In the genomic region with DNA sequence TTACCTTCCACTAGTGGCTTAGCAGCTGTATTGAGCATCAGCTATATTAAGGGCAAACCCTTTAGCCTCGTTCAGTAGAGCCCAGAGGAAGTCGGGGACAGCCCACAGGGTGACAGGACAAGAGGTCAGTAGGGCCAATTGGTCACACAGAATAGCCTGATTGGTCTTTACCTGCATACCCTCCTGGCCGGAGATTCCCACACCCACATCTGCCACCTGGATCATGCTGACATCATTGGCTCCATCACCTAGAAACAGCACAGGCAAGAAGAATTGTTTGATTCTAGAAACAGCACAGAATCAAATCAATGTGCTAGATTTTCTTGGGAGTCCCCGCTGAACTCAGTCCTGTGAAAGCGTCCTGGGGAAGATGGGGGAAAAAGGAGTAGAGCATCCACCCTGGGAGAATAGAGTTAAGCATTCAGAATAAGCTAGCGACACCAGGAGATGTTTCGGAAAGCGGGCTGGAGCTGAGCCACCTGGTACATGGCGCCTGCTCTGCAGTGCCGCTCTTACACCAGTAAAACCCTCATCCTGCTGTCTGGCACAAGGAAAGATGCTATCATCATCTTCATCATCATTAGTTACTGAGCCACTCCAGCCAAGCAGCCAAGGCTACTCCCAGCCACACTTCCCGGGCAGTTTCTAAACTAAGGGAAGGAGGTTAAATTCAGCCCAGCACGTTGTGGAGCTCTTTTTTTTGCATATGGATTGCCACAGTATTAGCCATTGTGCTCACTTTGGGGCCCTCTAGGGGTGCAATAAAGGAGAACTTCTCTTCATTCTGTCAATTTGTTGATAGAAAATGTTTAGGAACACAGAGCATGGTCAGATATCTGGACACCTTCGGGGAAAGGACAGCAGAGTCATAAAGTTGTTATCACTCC, we compare ENCODE assay signal across 10 cellular contexts.
DNase-seq lines count a peak whose midpoint lies in the region; ATAC-seq and TF ChIP-seq lines count a peak whose summit lies in the region.
"Had no signal": no experiment of that assay in that cellular context is flagged by ENCODE, and none has a peak within 500 bp of the region (broad histone marks: within the 10 kb centered on the region; RNA-seq: fewer than 3 reads in every experiment).

No MANE protein-coding gene starts in this region.

- H3K4me2 ChIP-seq in GM23248 (ENCODE audit: unreplicated experiment) = peak overlapping the region; percentile 26

- DNase-seq in GM23248 = peak; percentile 49
- no peak for DNase-seq in RWPE1 (ENCODE audit: low spot score)
- DNase-seq in fibroblast of mammary gland (ENCODE audit: low read depth) = peak; percentile 59
- DNase-seq in retinal pigment epithelial cell (ENCODE audit: low read depth) = no peak
- DNase-seq in amniotic stem cell (lab: John Stamatoyannopoulos, UW) = no peak
- no peak for DNase-seq in effector memory CD4-positive, alpha-beta T cell
- DNase-seq: activated CD8-positive, alpha-beta T cell treated with anti-CD3 and anti-CD28 coated beads, Interleukin-2, amount 10 ng/mL, durations not matched to agents 7 days and 5 days; Karpas-422; SHP77 treated with DMSO at 0.1 percent for 48 hours had no signal

- no peaks in the 10 kb centered on the region for H4K20me1 ChIP-seq in GM23248 (ENCODE audit: insufficient read depth)

- ATAC-seq in GM19452 (IDR thresholded peaks at IDR 0.05; ENCODE audit: unreplicated experiment) = no peak
- ATAC-seq: activated CD8-positive, alpha-beta T cell treated with anti-CD3 and anti-CD28 coated beads, Interleukin-2, amount 10 ng/mL, durations not matched to agents 7 days and 5 days had no signal

- peaks cover 31% of the 10 kb centered on the region; the same call in 1 of the 2 replicates for H3K36me3 ChIP-seq in GM23248 (ENCODE audit: low read depth)
- peaks cover 44% of the 10 kb centered on the region for H3K36me3 ChIP-seq in effector memory CD4-positive, alpha-beta T cell (ENCODE audit: control insufficient read depth, insufficient read depth, low read length)

- H3K27ac ChIP-seq in GM23248 (peak overlapping the region; percentile 75), RWPE1 (peak overlapping the region; percentile 23; the same call in 1 of the 2 replicates)
- no peak overlapping the region for H3K27ac ChIP-seq in effector memory CD4-positive, alpha-beta T cell (ENCODE audit: insufficient read depth, low read length, poor library complexity, severe bottlenecking)

- peaks cover 40% of the 10 kb centered on the region for H3F3A ChIP-seq in GM23248 (ENCODE audit: insufficient read depth)

- TF ChIP-seq CTCF in RWPE1 (conservative IDR thresholded peaks at IDR 0.05; ENCODE audit: low read depth) = no peak
- peak; percentile 55 for TF ChIP-seq CTCF in fibroblast of mammary gland (conservative IDR thresholded peaks at IDR 0.05; ENCODE audit: control insufficient read depth, insufficient read depth, low read depth, low read length)
- TF ChIP-seq CTCF in retinal pigment epithelial cell (conservative IDR thresholded peaks at IDR 0.05; ENCODE audit: low read depth, low read length) = peak; percentile 42

- H2AFZ ChIP-seq in GM23248 = no peak overlapping the region

- H3K9me3 ChIP-seq in GM23248 (ENCODE audit: low read depth) = no peaks in the 10 kb centered on the region
- H3K9me3 ChIP-seq in effector memory CD4-positive, alpha-beta T cell (ENCODE audit: control insufficient read depth, low read length) = no peaks in the 10 kb centered on the region

- peak overlapping the region; percentile 37; the same call in 1 of the 2 replicates for H3K9ac ChIP-seq in GM23248

- 69 to 71% methylated on average over 13 of the region's 13 CpGs for WGBS in GM23248 (ENCODE audit: low coverage in 1 of 2, low lambda C conversion rate in 2 of 2, missing lambda C conversion rate in 2 of 2), 2 experiments

- no peaks in the 10 kb centered on the region for H3K9me2 ChIP-seq in GM23248 (ENCODE audit: insufficient read depth)

- H3K79me2 ChIP-seq in GM23248 (ENCODE audit: insufficient read depth) = 0 out of 2 replicates have a peak, but pooled peaks cover 3% of the 10 kb centered on the region

- in situ Hi-C loops in GM23248 (cut with MboI) = no loop called here

- peaks cover 20% of the 10 kb centered on the region for H3K4me1 ChIP-seq in GM23248 (ENCODE audit: insufficient read depth)
- H3K4me1 ChIP-seq in effector memory CD4-positive, alpha-beta T cell (ENCODE audit: control insufficient read depth, insufficient read depth, low read length, poor library complexity, severe bottlenecking) = no peaks in the 10 kb centered on the region

- CTCF ChIA-PET in RWPE1 (lab: Yijun Ruan, JAX) = interaction anchor here (0.8 kb wide), 1 partner anchor 17 kb away, joined by 5 read pairs; no protein-coding TSS in a partner anchor

- H3K4me3 ChIP-seq in GM23248 = peak overlapping the region; percentile 23; the same call in 1 of the 2 replicates
- H3K4me3 ChIP-seq in fibroblast of mammary gland (ENCODE audit: control insufficient read depth, low read depth, low read length) = no peak overlapping the region
- no peak overlapping the region for H3K4me3 ChIP-seq in retinal pigment epithelial cell (ENCODE audit: low read length)
- H3K4me3 ChIP-seq in effector memory CD4-positive, alpha-beta T cell (ENCODE audit: insufficient read depth, low read depth, low read length, poor library complexity, severe bottlenecking) = no peak overlapping the region

- no peaks in the 10 kb centered on the region for H3K27me3 ChIP-seq in GM23248 (replicated peaks; ENCODE audit: insufficient read depth)
- no peaks in the 10 kb centered on the region for H3K27me3 ChIP-seq in effector memory CD4-positive, alpha-beta T cell (replicated peaks; ENCODE audit: control insufficient read depth, insufficient read depth, low read length, poor library complexity, severe bottlenecking)

- POLR2A ChIA-PET in RWPE1 (lab: Yijun Ruan, JAX; ENCODE audit: low non-redundant PET) = interaction anchor here (0.6 kb wide), 1 partner anchor 47 kb away, joined by 3 read pairs; no protein-coding TSS in a partner anchor

Comparison
In these comparisons a context has a peak if more than half of its experiments do, and no peak if none do; other contexts are left out.
1. DNase-seq: peak in GM23248 (single experiment) and fibroblast of mammary gland (single experiment); none in RWPE1 (single experiment), retinal pigment epithelial cell (single experiment), amniotic stem cell (single experiment) and effector memory CD4-positive, alpha-beta T cell (0 of 3).